ENCODE assay signal across 11 cellular contexts in genomic region chr2:225112362-225113111, GRCh38.
DNase-seq lines count a peak whose midpoint lies in the region; ATAC-seq and TF ChIP-seq lines count a peak whose summit lies in the region.
"Had no signal": no experiment of that assay in that cellular context is flagged by ENCODE, and none has a peak within 500 bp of the region (broad histone marks: within the 10 kb centered on the region; RNA-seq: fewer than 3 reads in every experiment).

No MANE protein-coding gene starts in this region.

- no peak overlapping the region for H3K27ac Mint-ChIP-seq in stimulated activated effector memory CD8-positive, alpha-beta T cell treated with anti-CD3 and anti-CD28 coated beads, Interleukin-12 subunit alpha, Interleukin-12 subunit beta, amount 100 ng/mL, for 72 hours

- H3K36me3 ChIP-seq in right atrium auricular region, result no peaks in the 10 kb centered on the region

- TF ChIP-seq CTCF in right atrium auricular region (IDR thresholded peaks at IDR 0.05), result no peak

- H3K27ac ChIP-seq in cingulate gyrus (ENCODE audit: low read depth, low read length) (peak overlapping the region; percentile 90), right atrium auricular region (no peak overlapping the region)

- H3K4me3 Mint-ChIP-seq in stimulated activated effector memory CD8-positive, alpha-beta T cell treated with anti-CD3 and anti-CD28 coated beads, Interleukin-12 subunit alpha, Interleukin-12 subunit beta, amount 100 ng/mL, for 72 hours, result no peak overlapping the region

- no peaks in the 10 kb centered on the region for H3K27me3 ChIP-seq in right atrium auricular region

- H3K4me1 Mint-ChIP-seq in stimulated activated effector memory CD8-positive, alpha-beta T cell treated with anti-CD3 and anti-CD28 coated beads, Interleukin-12 subunit alpha, Interleukin-12 subunit beta, amount 100 ng/mL, for 72 hours, result no peaks in the 10 kb centered on the region

- H3K4me1 ChIP-seq in right atrium auricular region, result no peaks in the 10 kb centered on the region

- no peaks in the 10 kb centered on the region for H3K9me3 Mint-ChIP-seq in stimulated activated effector memory CD8-positive, alpha-beta T cell treated with anti-CD3 and anti-CD28 coated beads, Interleukin-12 subunit alpha, Interleukin-12 subunit beta, amount 100 ng/mL, for 72 hours

- H3K36me3 Mint-ChIP-seq in stimulated activated effector memory CD8-positive, alpha-beta T cell treated with anti-CD3 and anti-CD28 coated beads, Interleukin-12 subunit alpha, Interleukin-12 subunit beta, amount 100 ng/mL, for 72 hours, result no peaks in the 10 kb centered on the region

- no peak overlapping the region for H3K4me3 ChIP-seq in right atrium auricular region

- peak; percentile 76 for ATAC-seq in GM21390 (IDR thresholded peaks at IDR 0.05; ENCODE audit: unreplicated experiment)
- peak; percentile 69 for ATAC-seq in HG03432 (IDR thresholded peaks at IDR 0.05; ENCODE audit: unreplicated experiment)
- no peak for ATAC-seq in stimulated activated effector memory CD8-positive, alpha-beta T cell treated with anti-CD3 and anti-CD28 coated beads, Interleukin-12 subunit alpha, Interleukin-12 subunit beta, amount 100 ng/mL, for 72 hours
- ATAC-seq in HG03439 (IDR thresholded peaks at IDR 0.05; ENCODE audit: unreplicated experiment), result no peak

- DNase-seq in CD1c-positive myeloid dendritic cell (ENCODE audit: extremely low spot score), result peak; percentile 89
- DNase-seq in stimulated activated effector memory CD8-positive, alpha-beta T cell treated with anti-CD3 and anti-CD28 coated beads, Interleukin-12 subunit alpha, Interleukin-12 subunit beta, amount 100 ng/mL, for 72 hours (ENCODE audit: low spot score in 2 of 2), result no peak
- no peak for DNase-seq in NCI-H146 treated with DMSO at 0.1 percent for 48 hours (lab: John Stamatoyannopoulos, UW; ENCODE audit: unreplicated experiment)
- DNase-seq in right atrium auricular region (ENCODE audit: low spot score), result no peak
- DNase-seq: NCI-H1930; stimulated activated CD4-positive, alpha-beta T cell treated with anti-CD3 and anti-CD28 coated beads, Interleukin-2, amount 100 ng/mL, for 24 hours; T-helper 2 cell had no signal

- no peaks in the 10 kb centered on the region for H3K9me3 ChIP-seq in right atrium auricular region

Comparison
In these comparisons a context has a peak if more than half of its experiments do, and no peak if none do; other contexts are left out.
1. ATAC-seq: peak in GM21390 (single experiment) and HG03432 (single experiment); none in stimulated activated effector memory CD8-positive, alpha-beta T cell treated with anti-CD3 and anti-CD28 coated beads, Interleukin-12 subunit alpha, Interleukin-12 subunit beta, amount 100 ng/mL, for 72 hours (single experiment) and HG03439 (single experiment).